ENCODE assay signal across 1 cellular context in the genomic region with DNA sequence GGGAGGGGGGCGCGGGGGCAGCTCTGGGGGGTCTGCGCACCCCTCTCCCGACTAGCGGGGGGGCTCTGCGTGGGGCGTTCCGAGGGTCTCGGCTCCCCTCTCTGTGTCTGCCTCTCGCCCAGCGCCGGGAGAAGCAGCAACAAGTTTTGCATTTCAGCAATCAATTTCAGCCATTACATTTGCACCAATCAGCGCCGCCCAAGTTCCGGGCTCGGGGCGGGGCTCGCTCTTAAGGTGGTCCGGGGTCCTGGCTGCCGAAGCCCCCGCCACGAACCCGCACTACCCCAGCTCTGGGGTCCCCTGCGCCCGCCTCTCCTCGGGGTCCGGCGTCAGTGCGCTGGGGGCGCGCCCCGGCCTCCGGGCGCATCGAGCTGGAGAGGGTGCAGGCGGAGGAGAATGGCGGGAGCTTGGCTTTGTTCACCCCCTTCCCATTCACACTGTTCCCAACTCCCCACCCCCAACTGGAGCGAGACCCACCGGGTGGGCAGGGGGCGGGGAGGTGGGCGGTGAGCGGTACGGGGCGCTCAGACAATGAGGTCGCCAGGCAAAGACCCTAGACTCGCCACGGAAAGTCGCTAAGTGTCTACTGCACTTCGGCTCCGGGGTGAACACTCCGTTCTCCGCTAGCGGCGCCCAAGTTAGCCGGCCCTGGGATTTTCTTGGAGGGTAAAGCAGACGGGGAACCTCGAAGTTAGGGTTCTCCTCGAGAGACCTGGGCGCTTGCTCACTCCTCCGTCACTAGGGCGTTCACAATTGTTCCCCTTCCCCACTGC.
TF ChIP-seq lines count a peak whose summit lies in the region.

A gene (minus strand): TSS at position 141 of the 773 bp plus-strand sequence. CDS start 1,213 bp downstream, outside the sequence.

TF ChIP-seq in H1, 55 proteins besides CTCF, POLR2A, EP300 and RAD21 (continued from another document):
- TF ChIP-seq, protein P1, sequence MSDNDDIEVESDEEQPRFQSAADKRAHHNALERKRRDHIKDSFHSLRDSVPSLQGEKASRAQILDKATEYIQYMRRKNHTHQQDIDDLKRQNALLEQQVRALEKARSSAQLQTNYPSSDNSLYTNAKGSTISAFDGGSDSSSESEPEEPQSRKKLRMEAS (IDR thresholded peaks at IDR 0.05) = peak; percentile 74
- TF ChIP-seq KDM5A (IDR thresholded peaks at IDR 0.05; ENCODE audit: low read length) = no peak
- TF ChIP-seq, protein P2, sequence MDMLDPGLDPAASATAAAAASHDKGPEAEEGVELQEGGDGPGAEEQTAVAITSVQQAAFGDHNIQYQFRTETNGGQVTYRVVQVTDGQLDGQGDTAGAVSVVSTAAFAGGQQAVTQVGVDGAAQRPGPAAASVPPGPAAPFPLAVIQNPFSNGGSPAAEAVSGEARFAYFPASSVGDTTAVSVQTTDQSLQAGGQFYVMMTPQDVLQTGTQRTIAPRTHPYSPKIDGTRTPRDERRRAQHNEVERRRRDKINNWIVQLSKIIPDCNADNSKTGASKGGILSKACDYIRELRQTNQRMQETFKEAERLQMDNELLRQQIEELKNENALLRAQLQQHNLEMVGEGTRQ (IDR thresholded peaks at IDR 0.05; ENCODE audit: low read length) = no peak
- TF ChIP-seq BCL11A (IDR thresholded peaks at IDR 0.05; ENCODE audit: low read depth in 2 of 2, low read length in 2 of 2) = no peak
- no peak for TF ChIP-seq MAFK (IDR thresholded peaks at IDR 0.05; ENCODE audit: low read depth, low read length)
- TF ChIP-seq HDAC2 (IDR thresholded peaks at IDR 0.05; ENCODE audit: borderline replicate concordance in 1 of 2, low read depth in 2 of 2, low read length in 2 of 2) = 0 out of 4 replicates have a peak, but pooled peaks have one; percentile 8 to 12
